17 cellular contexts compared by ENCODE assay signal in genomic region chr5:169789417-169789816, GRCh38.
"Had no signal": no experiment of that assay in that cellular context is flagged by ENCODE, and none has a peak within 500 bp of the region (broad histone marks: within the 10 kb centered on the region; RNA-seq: fewer than 3 reads in every experiment).

No MANE protein-coding gene starts in this region.

- H3K4me3 Mint-ChIP-seq: activated naive CD8-positive, alpha-beta T cell treated with anti-CD3 and anti-CD28 coated beads for 36 hours; nephron progenitor cell had no signal

- FAIRE-seq: urothelium cell line had no signal

- H3K9me3 ChIP-seq: tibial nerve had no signal

- H3K27me3 Mint-ChIP-seq: activated naive CD8-positive, alpha-beta T cell treated with anti-CD3 and anti-CD28 coated beads for 36 hours had no signal

- H3K27me3 ChIP-seq: tibial nerve had no signal

- ATAC-seq: left lobe of liver; stimulated activated naive CD8-positive, alpha-beta T cell treated with anti-CD3 and anti-CD28 coated beads, Interleukin-15, Interleukin-2, amounts not matched to agents 100 U/mL and 50 U/mL, for 24 hours had no signal

- H3K27ac Mint-ChIP-seq: activated naive CD8-positive, alpha-beta T cell treated with anti-CD3 and anti-CD28 coated beads for 36 hours; nephron progenitor cell had no signal

- H3K36me3 ChIP-seq: tibial nerve had no signal

- H3K4me3 ChIP-seq: dorsolateral prefrontal cortex, lung, tibial nerve had no signal

- H3K9me3 Mint-ChIP-seq: activated naive CD8-positive, alpha-beta T cell treated with anti-CD3 and anti-CD28 coated beads for 36 hours; nephron progenitor cell had no signal

- H3K4me1 Mint-ChIP-seq: activated naive CD8-positive, alpha-beta T cell treated with anti-CD3 and anti-CD28 coated beads for 36 hours; nephron progenitor cell had no signal

- DNase-seq: activated CD4-positive, alpha-beta T cell treated with anti-CD3 and anti-CD28 coated beads for 1 hour; activated naive CD8-positive, alpha-beta T cell treated with anti-CD3 and anti-CD28 coated beads for 36 hours; amniotic stem cell; dorsolateral prefrontal cortex; nephron progenitor cell; nucleus accumbens; stimulated activated CD4-positive, alpha-beta T cell treated with anti-CD3 and anti-CD28 coated beads, Interleukin-12 subunit alpha, Interleukin-12 subunit beta, amount 100 ng/mL, for 4 hours; stimulated activated CD4-positive, alpha-beta T cell treated with anti-CD3 and anti-CD28 coated beads, Interleukin-1b, Interleukin-23, amount 100 ng/mL, for 48 hours; stimulated activated CD8-positive, alpha-beta memory T cell treated with anti-CD3 and anti-CD28 coated beads, Interleukin-4, amount 100 ng/mL, for 48 hours; stimulated activated naive CD8-positive, alpha-beta T cell treated with anti-CD3 and anti-CD28 coated beads, Interleukin-15, Interleukin-2, amounts not matched to agents 100 U/mL and 50 U/mL, for 24 hours; substantia nigra; T-helper 1 cell; T-helper 9 cell had no signal

- H3K4me1 ChIP-seq: tibial nerve had no signal

- H3K27ac ChIP-seq: dorsolateral prefrontal cortex, tibial nerve had no signal
